ENCODE assay signal across 8 cellular contexts in the genomic region with DNA sequence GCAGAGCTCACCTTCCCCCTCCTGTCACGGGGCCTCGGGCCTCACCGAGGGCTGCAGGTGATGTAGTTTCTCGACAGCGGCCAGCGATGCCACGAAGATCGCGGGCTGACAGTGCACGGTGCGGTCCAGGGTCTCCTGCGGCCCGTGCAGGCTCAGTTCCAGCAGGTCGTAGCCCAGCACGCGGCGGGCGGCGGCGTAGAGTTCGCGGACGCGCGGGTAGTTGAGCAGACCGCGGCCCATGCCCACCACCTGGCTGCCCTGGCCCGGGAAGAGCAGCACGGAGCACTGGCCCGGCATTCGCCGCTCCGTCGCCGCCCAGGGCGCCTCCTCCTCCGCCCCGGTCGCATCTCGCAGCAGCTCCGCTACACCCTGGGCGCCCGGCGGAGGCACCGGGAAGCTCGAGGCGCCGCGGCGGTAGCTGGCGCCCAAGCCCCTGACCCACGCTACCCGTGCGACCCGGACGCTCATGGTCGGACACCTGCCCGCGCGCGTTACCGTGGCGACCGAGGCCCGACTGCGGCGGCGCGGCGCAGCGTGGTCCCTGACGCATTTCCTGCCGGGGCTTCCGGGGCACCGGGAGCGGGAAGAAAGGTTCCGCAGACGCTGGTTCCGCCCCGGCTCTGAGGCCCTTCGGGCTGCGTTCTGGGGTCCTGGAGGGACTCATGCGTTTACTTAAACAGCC. TPM values are rescaled to one million over a fixed set of nuclear protein-coding genes. Genes with fewer than 3 reads are reported as not detected.
DNase-seq lines count a peak whose midpoint lies in the region; ATAC-seq and TF ChIP-seq lines count a peak whose summit lies in the region.

A gene with protein sequence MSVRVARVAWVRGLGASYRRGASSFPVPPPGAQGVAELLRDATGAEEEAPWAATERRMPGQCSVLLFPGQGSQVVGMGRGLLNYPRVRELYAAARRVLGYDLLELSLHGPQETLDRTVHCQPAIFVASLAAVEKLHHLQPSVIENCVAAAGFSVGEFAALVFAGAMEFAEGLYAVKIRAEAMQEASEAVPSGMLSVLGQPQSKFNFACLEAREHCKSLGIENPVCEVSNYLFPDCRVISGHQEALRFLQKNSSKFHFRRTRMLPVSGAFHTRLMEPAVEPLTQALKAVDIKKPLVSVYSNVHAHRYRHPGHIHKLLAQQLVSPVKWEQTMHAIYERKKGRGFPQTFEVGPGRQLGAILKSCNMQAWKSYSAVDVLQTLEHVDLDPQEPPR (minus strand): TSS at position 518 of the 682 bp plus-strand sequence. CDS start 50 bp downstream, at position 468.

- H3K27ac ChIP-seq in RWPE2 (ENCODE audit: poor library complexity, severe bottlenecking) = peak within 1 kb of the TSS; percentile 40

- no peak for TF ChIP-seq CTCF in RWPE2 (IDR thresholded peaks at IDR 0.05; ENCODE audit: poor library complexity, severe bottlenecking)

- H3K4me1 Mint-ChIP-seq in natural killer cell treated with Interleukin-12 subunit alpha and Interleukin-12 subunit beta and Interleukin-15 and Interleukin-18, amount 100 ng/mL, for 72 hours (ENCODE audit: low read depth in 2 of 2) = peaks cover 20 to 23% of the 10 kb centered on the region in 2 donors

- ATAC-seq in GM21515 (IDR thresholded peaks at IDR 0.05; ENCODE audit: unreplicated experiment) (peak; percentile 79), RWPE2 (ENCODE audit: low read depth) (peak; percentile 89)
- peak; percentile 92 to 95 for ATAC-seq in natural killer cell treated with Interleukin-12 subunit alpha and Interleukin-12 subunit beta and Interleukin-15 and Interleukin-18, amount 100 ng/mL, for 72 hours

- peaks cover 40% of the 10 kb centered on the region for H3K36me3 ChIP-seq in RWPE2 (ENCODE audit: low read depth)

- H3K4me3 ChIP-seq in RWPE2 (ENCODE audit: severe bottlenecking) = peak within 1 kb of the TSS; percentile 69

- peaks cover 5% of the 10 kb centered on the region for H3K36me3 Mint-ChIP-seq in natural killer cell treated with Interleukin-12 subunit alpha and Interleukin-12 subunit beta and Interleukin-15 and Interleukin-18, amount 100 ng/mL, for 72 hours

- DNase-seq in D341Med (ENCODE audit: low spot score) (peak; percentile 94), KG1 (lab: John Stamatoyannopoulos, UW) (peak; percentile 86), RWPE2 (ENCODE audit: low spot score) (no peak), fibroblast of peridontal ligament (ENCODE audit: extremely low read depth) (peak; percentile 64)
- peak; percentile 74 for DNase-seq in activated T-helper 9 cell treated with anti-CD3 and anti-CD28 coated beads, Interleukin-2, amount 50 U/mL, for 16 hours (ENCODE audit: low read depth)
- peak; percentile 86 for DNase-seq in natural killer cell treated with Interleukin-12 subunit alpha and Interleukin-12 subunit beta and Interleukin-15 and Interleukin-18, amount 100 ng/mL, for 72 hours (ENCODE audit: low spot score)
- DNase-seq in stimulated activated naive CD4-positive, alpha-beta T cell (lab: John Stamatoyannopoulos, UW) = peak; percentile 55 to 79 (median 71)

- H3K27ac Mint-ChIP-seq in natural killer cell treated with Interleukin-12 subunit alpha and Interleukin-12 subunit beta and Interleukin-15 and Interleukin-18, amount 100 ng/mL, for 72 hours = peak within 1 kb of the TSS; percentile 87 to 93

- H3K4me3 Mint-ChIP-seq in natural killer cell treated with Interleukin-12 subunit alpha and Interleukin-12 subunit beta and Interleukin-15 and Interleukin-18, amount 100 ng/mL, for 72 hours = peak within 1 kb of the TSS; percentile 89

- peaks cover 7% of the 10 kb centered on the region for H3K4me1 ChIP-seq in RWPE2 (ENCODE audit: insufficient read depth, poor library complexity, severe bottlenecking)

- H3K9me3 Mint-ChIP-seq in natural killer cell treated with Interleukin-12 subunit alpha and Interleukin-12 subunit beta and Interleukin-15 and Interleukin-18, amount 100 ng/mL, for 72 hours = no peaks in the 10 kb centered on the region

- H3K9me3 ChIP-seq in RWPE2 (ENCODE audit: severe bottlenecking) = no peaks in the 10 kb centered on the region

- no peaks in the 10 kb centered on the region for H3K27me3 Mint-ChIP-seq in natural killer cell treated with Interleukin-12 subunit alpha and Interleukin-12 subunit beta and Interleukin-15 and Interleukin-18, amount 100 ng/mL, for 72 hours

- no peaks in the 10 kb centered on the region for H3K27me3 ChIP-seq in RWPE2 (ENCODE audit: insufficient read depth, poor library complexity, severe bottlenecking)

RNA-seq across cellular contexts. Expression of the gene that starts here (rescaled TPM):
- total RNA-seq in natural killer cell treated with Interleukin-12 subunit alpha and Interleukin-12 subunit beta and Interleukin-15 and Interleukin-18, amount 100 ng/mL, for 72 hours = 10 to 100 TPM; 11.6 to 23.9 TPM
